27 cellular contexts compared by ENCODE assay signal in the genomic region with DNA sequence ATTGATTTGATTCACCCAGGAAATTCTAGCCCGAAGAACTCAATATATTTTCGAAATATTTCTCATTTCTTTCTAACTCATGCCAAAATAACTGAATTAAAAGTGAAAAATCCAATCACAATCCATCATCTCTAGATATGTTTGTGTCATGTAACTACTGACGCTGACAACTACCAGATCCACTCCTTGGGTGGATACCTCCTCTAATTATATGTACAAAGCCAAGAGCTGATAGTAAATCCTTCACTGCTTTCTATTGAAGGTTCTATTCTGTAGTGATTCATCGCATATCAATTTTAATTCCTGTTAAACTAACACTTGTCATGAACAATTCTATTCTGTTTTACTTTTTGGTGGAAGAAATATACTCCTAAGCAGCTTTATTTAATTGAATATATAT.
"Had no signal": no experiment of that assay in that cellular context is flagged by ENCODE, and none has a peak within 500 bp of the region (broad histone marks: within the 10 kb centered on the region; RNA-seq: fewer than 3 reads in every experiment).

No MANE protein-coding gene starts in this region.

- H3K27me3 ChIP-seq: ascending aorta, cardiac muscle cell, Peyer's patch had no signal

- H3K4me3 Mint-ChIP-seq: activated CD4-positive, alpha-beta T cell treated with anti-CD3 and anti-CD28 coated beads, Interleukin-2, amount 10 ng/mL, durations not matched to agents 24 days and 14 days; activated CD8-positive, alpha-beta T cell treated with anti-CD3 and anti-CD28 coated beads for 36 hours; activated naive CD4-positive, alpha-beta T cell treated with anti-CD3 and anti-CD28 coated beads, Interleukin-2, amount 50 U/mL, for 24 hours; activated naive CD8-positive, alpha-beta T cell treated with anti-CD3 and anti-CD28 coated beads, Interleukin-2, amount 10 ng/mL, durations not matched to agents 7 days and 5 days; activated T-cell treated with anti-CD3 and anti-CD28 coated beads, Interleukin-2, amount 50 U/mL, for 72 hours; activated T-helper 17 cell treated with anti-CD3 and anti-CD28 coated beads, Interleukin-2, amount 50 U/mL, for 72 hours; T-helper 1 cell treated with Interleukin-12 subunit alpha and Interleukin-12 subunit beta and Interleukin-4 antibody, amounts not matched to agents 30 μg/mL and 1 μg/mL, for 36 hours; T-helper 2 cell treated with Interferon-gamma antibody and Interleukin-4, amounts not matched to agents 5 μg/mL and 100 μg/mL, for 36 hours had no signal

- H3K9me3 ChIP-seq: ascending aorta, Peyer's patch had no signal

- H3K27me3 Mint-ChIP-seq: activated CD4-positive, alpha-beta T cell treated with anti-CD3 and anti-CD28 coated beads, Interleukin-2, amount 10 ng/mL, durations not matched to agents 24 days and 14 days; activated CD8-positive, alpha-beta T cell treated with anti-CD3 and anti-CD28 coated beads for 36 hours; activated naive CD4-positive, alpha-beta T cell treated with anti-CD3 and anti-CD28 coated beads, Interleukin-2, amount 50 U/mL, for 24 hours; activated naive CD8-positive, alpha-beta T cell treated with anti-CD3 and anti-CD28 coated beads, Interleukin-2, amount 10 ng/mL, durations not matched to agents 7 days and 5 days; activated T-helper 17 cell treated with anti-CD3 and anti-CD28 coated beads, Interleukin-2, amount 50 U/mL, for 72 hours had no signal

- H3K27ac ChIP-seq: ascending aorta, cardiac muscle cell, KMS-11, Peyer's patch had no signal

- H3K36me3 ChIP-seq: ascending aorta, cardiac muscle cell, Peyer's patch had no signal

- H3K27ac Mint-ChIP-seq: activated CD4-positive, alpha-beta T cell treated with anti-CD3 and anti-CD28 coated beads, Interleukin-2, amount 10 ng/mL, durations not matched to agents 24 days and 14 days; activated CD8-positive, alpha-beta T cell treated with anti-CD3 and anti-CD28 coated beads for 36 hours; activated naive CD4-positive, alpha-beta T cell treated with anti-CD3 and anti-CD28 coated beads, Interleukin-2, amount 50 U/mL, for 24 hours; activated naive CD8-positive, alpha-beta T cell treated with anti-CD3 and anti-CD28 coated beads, Interleukin-2, amount 10 ng/mL, durations not matched to agents 7 days and 5 days; activated T-cell treated with anti-CD3 and anti-CD28 coated beads, Interleukin-2, amount 50 U/mL, for 72 hours; activated T-helper 17 cell treated with anti-CD3 and anti-CD28 coated beads, Interleukin-2, amount 50 U/mL, for 72 hours; T-helper 1 cell treated with Interleukin-12 subunit alpha and Interleukin-12 subunit beta and Interleukin-4 antibody, amounts not matched to agents 30 μg/mL and 1 μg/mL, for 36 hours; T-helper 2 cell treated with Interferon-gamma antibody and Interleukin-4, amounts not matched to agents 5 μg/mL and 100 μg/mL, for 36 hours had no signal

- H3K4me1 ChIP-seq: ascending aorta, Peyer's patch had no signal

- DNase-seq: activated CD4-positive, alpha-beta T cell treated with anti-CD3 and anti-CD28 coated beads, Interleukin-2, amount 10 ng/mL, durations not matched to agents 24 days and 14 days; activated CD4-positive, alpha-beta T cell treated with anti-CD3 and anti-CD28 coated beads, Interleukin-2, amount 50 U/mL, for 4 hours; activated CD8-positive, alpha-beta T cell treated with anti-CD3 and anti-CD28 coated beads for 36 hours; activated effector memory CD4-positive, alpha-beta T cell treated with anti-CD3 and anti-CD28 coated beads, Interleukin-2, amount 50 U/mL, for 16 hours; activated naive CD4-positive, alpha-beta T cell; activated naive CD8-positive, alpha-beta T cell treated with anti-CD3 and anti-CD28 coated beads, Interleukin-2, amount 10 ng/mL, durations not matched to agents 7 days and 5 days; activated T-cell treated with anti-CD3 and anti-CD28 coated beads, Interleukin-2, amount 50 U/mL, for 1 hour; activated T-cell treated with anti-CD3 and anti-CD28 coated beads, Interleukin-2, amount 50 U/mL, for 72 hours; amygdala; MM.1S; MV-4-11; NCI-H1092; NCI-H1694 treated with DMSO at 0.1 percent for 48 hours; NCI-H2029; NCI-H524 treated with DMSO at 0.1 percent for 48 hours; NCI-H82; PC-3; Peyer's patch; RPMI8226; SHP77 treated with DMSO at 0.1 percent for 48 hours had no signal

- H3K9me3 Mint-ChIP-seq: activated naive CD4-positive, alpha-beta T cell treated with anti-CD3 and anti-CD28 coated beads, Interleukin-2, amount 50 U/mL, for 24 hours had no signal

- H3K4me2 ChIP-seq: KMS-11 had no signal

- H3K4me1 Mint-ChIP-seq: activated CD4-positive, alpha-beta T cell treated with anti-CD3 and anti-CD28 coated beads, Interleukin-2, amount 10 ng/mL, durations not matched to agents 24 days and 14 days; activated naive CD4-positive, alpha-beta T cell treated with anti-CD3 and anti-CD28 coated beads, Interleukin-2, amount 50 U/mL, for 24 hours; activated naive CD8-positive, alpha-beta T cell treated with anti-CD3 and anti-CD28 coated beads, Interleukin-2, amount 10 ng/mL, durations not matched to agents 7 days and 5 days; activated T-helper 17 cell treated with anti-CD3 and anti-CD28 coated beads, Interleukin-2, amount 50 U/mL, for 72 hours had no signal

- H3K4me3 ChIP-seq: ascending aorta, cardiac muscle cell, Peyer's patch had no signal

- H3K36me3 Mint-ChIP-seq: activated naive CD4-positive, alpha-beta T cell treated with anti-CD3 and anti-CD28 coated beads, Interleukin-2, amount 50 U/mL, for 24 hours; activated naive CD8-positive, alpha-beta T cell treated with anti-CD3 and anti-CD28 coated beads, Interleukin-2, amount 10 ng/mL, durations not matched to agents 7 days and 5 days had no signal

- ATAC-seq: activated CD8-positive, alpha-beta T cell treated with anti-CD3 and anti-CD28 coated beads for 36 hours; activated T-cell treated with anti-CD3 and anti-CD28 coated beads, Interleukin-2, amount 50 U/mL, for 72 hours; activated T-helper 17 cell treated with anti-CD3 and anti-CD28 coated beads, Interleukin-2, amount 50 U/mL, for 72 hours; PC-3 had no signal
